In genomic region chr3:168085491-168086119, GRCh38 we compare ENCODE assay signal across 11 cellular contexts. TPM values are rescaled to one million over a fixed set of nuclear protein-coding genes. Genes with fewer than 3 reads are reported as not detected.
DNase-seq lines count a peak whose midpoint lies in the region; ATAC-seq, FAIRE-seq and TF ChIP-seq lines count a peak whose summit lies in the region.
"Had no signal": no experiment of that assay in that cellular context is flagged by ENCODE, and none has a peak within 500 bp of the region (broad histone marks: within the 10 kb centered on the region; RNA-seq: fewer than 3 reads in every experiment).

No MANE protein-coding gene starts in this region.

- H3K4me3 ChIP-seq in breast epithelium, result no peak overlapping the region
- H3K4me3 ChIP-seq: psoas muscle had no signal

- FAIRE-seq in GM18507 (lab: Jason Lieb, UNC) (peak; percentile 38), HTR-8/SVneo (lab: Jason Lieb, UNC) (no peak)

- TF ChIP-seq CTCF in breast epithelium (IDR thresholded peaks at IDR 0.05), result no peak

- DNase-seq in GM18507 (ENCODE audit: extremely low spot score, insufficient read length, low read depth), result no peak
- peak; percentile 90 for DNase-seq in NCI-H2171 treated with DMSO at 0.1 percent for 48 hours (lab: John Stamatoyannopoulos, UW)
- DNase-seq in HTR-8/SVneo (ENCODE audit: insufficient read length, low spot score), result no peak
- DNase-seq in NCI-H128 (lab: John Stamatoyannopoulos, UW; ENCODE audit: unreplicated experiment), result no peak
- DNase-seq in breast epithelium (ENCODE audit: low spot score in 2 of 2), result no peak
- DNase-seq in Right ventricle myocardium inferior (ENCODE audit: missing footprints), result no peak
- DNase-seq: foreskin fibroblast, NCI-H82, psoas muscle had no signal

- H3K27ac ChIP-seq in breast epithelium, result no peak overlapping the region
- H3K27ac ChIP-seq: psoas muscle had no signal

- no peaks in the 10 kb centered on the region for H3K4me1 ChIP-seq in breast epithelium

- intact Hi-C loops in breast epithelium (cut with DNase I; ENCODE audit: low total_unique reads) (no loop called here), Right ventricle myocardium inferior (cut with DNase I) (no loop called here)

- ATAC-seq in GM21367 (IDR thresholded peaks at IDR 0.05; ENCODE audit: unreplicated experiment) (peak; percentile 58), HG03039 (IDR thresholded peaks at IDR 0.05; ENCODE audit: unreplicated experiment) (peak; percentile 53), Right ventricle myocardium inferior (no peak)

- TF ChIP-seq POLR2A in breast epithelium (IDR thresholded peaks at IDR 0.05), result no peak

- H3K36me3 ChIP-seq in breast epithelium, result no peaks in the 10 kb centered on the region

- H3K27me3 ChIP-seq in breast epithelium, result no peaks in the 10 kb centered on the region

- no peaks in the 10 kb centered on the region for H3K9me3 ChIP-seq in breast epithelium
- H3K9me3 ChIP-seq: psoas muscle had no signal

RNA-seq across cellular contexts. Expression of gene GOLIM4, which starts 10.1 kb away (rescaled TPM):
- 10 to 100 TPM; 21.4 to 34.9 (median 33.8) TPM for total RNA-seq in breast epithelium
- 57.3 TPM for total RNA-seq in Right ventricle myocardium inferior
